Comparison of ENCODE assay signal across 8 cellular contexts in the genomic region with DNA sequence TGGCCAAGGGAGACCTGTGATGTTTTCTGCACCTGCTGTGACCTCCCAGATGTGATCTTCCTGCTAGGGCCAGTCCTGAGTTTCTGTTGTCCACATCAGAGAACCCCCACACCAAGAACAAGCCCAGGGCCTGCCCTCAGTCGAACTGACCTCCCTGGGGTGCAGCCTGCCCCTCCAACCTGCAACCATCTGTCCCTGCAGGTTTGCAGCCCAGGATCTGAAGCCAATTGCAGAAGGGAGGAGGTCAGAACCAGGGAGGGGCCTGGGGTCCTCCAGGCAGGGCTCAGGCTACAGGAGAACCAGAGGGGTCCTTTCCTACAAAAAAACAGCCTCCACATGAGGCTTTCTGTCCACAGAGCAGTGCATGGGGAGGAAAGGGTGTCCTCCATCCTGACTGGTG. TPM values are rescaled to one million over a fixed set of nuclear protein-coding genes. Genes with fewer than 3 reads are reported as not detected.
A peak's percentile ranks its signal among the peaks of the same experiment; 100 is the strongest.
DNase-seq lines count a peak whose midpoint lies in the region; ATAC-seq and TF ChIP-seq lines count a peak whose summit lies in the region.

No MANE protein-coding gene starts in this region.

- CTCF ChIA-PET in Calu3 (lab: Charles Lee), result no interaction called here

- no TSS peak for BruUV-seq in Calu3 (replicated peaks; lab: Mats Ljungman, UMichigan)

- H3K79me2 ChIP-seq in OCI-LY3 (ENCODE audit: low read length), result no peaks in the 10 kb centered on the region

- peak overlapping the region; percentile 95 for H3K4me2 ChIP-seq in OCI-LY3 (ENCODE audit: low read length)

- H3K36me3 Mint-ChIP-seq in Calu3 (ENCODE audit: insufficient read depth, unreplicated experiment) (peaks cover 41% of the 10 kb centered on the region), progenitor cell of endocrine pancreas (ENCODE audit: insufficient read depth) (peaks cover 7% of the 10 kb centered on the region)

- H3K4me3 Mint-ChIP-seq in Calu3 (ENCODE audit: low read depth, unreplicated experiment), result peak overlapping the region; percentile 77
- H3K4me3 Mint-ChIP-seq in progenitor cell of endocrine pancreas (ENCODE audit: low read depth), result peak overlapping the region; percentile 70

- H3K4me1 Mint-ChIP-seq in Calu3 (ENCODE audit: low read depth, unreplicated experiment), result peaks cover 19% of the 10 kb centered on the region
- H3K4me1 Mint-ChIP-seq in progenitor cell of endocrine pancreas (ENCODE audit: low read depth), result peaks cover 16% of the 10 kb centered on the region

- H3K27ac Mint-ChIP-seq in Calu3 (ENCODE audit: unreplicated experiment), result no peak overlapping the region
- H3K27ac Mint-ChIP-seq in progenitor cell of endocrine pancreas, result no peak overlapping the region

- H3K9ac ChIP-seq in OCI-LY3 (ENCODE audit: low read length), result peak overlapping the region; percentile 52

- DNase-seq in Calu3 (no peak), epithelial cell of esophagus (ENCODE audit: low read depth) (no peak), progenitor cell of endocrine pancreas (ENCODE audit: low spot score, unreplicated experiment) (no peak), AML-193 (lab: John Stamatoyannopoulos, UW) (no peak), SW 1271 (lab: John Stamatoyannopoulos, UW) (no peak), NCI-H2171 (lab: John Stamatoyannopoulos, UW) (no peak)

- H3K27me3 Mint-ChIP-seq in Calu3 (ENCODE audit: unreplicated experiment) (no peaks in the 10 kb centered on the region), progenitor cell of endocrine pancreas (peaks cover 10% of the 10 kb centered on the region)

- H3K27ac ChIP-seq in OCI-LY3 (ENCODE audit: low read length), result no peak overlapping the region

- H3K27me3 ChIP-seq in OCI-LY3 (ENCODE audit: low read depth, low read length), result no peaks in the 10 kb centered on the region

- peaks cover 13% of the 10 kb centered on the region for H3K36me3 ChIP-seq in OCI-LY3 (replicated peaks; ENCODE audit: low read depth, low read length)

- TF ChIP-seq CTCF in Calu3 (IDR thresholded peaks at IDR 0.05; ENCODE audit: unreplicated experiment) (no peak), OCI-LY3 (IDR thresholded peaks at IDR 0.05; ENCODE audit: low read depth, low read length) (no peak), epithelial cell of esophagus (IDR thresholded peaks at IDR 0.05; ENCODE audit: insufficient read depth, low read depth, low read length, missing control alignments) (no peak), progenitor cell of endocrine pancreas (IDR thresholded peaks at IDR 0.05; ENCODE audit: unreplicated experiment) (no peak)

- H2AFZ ChIP-seq in OCI-LY3 (ENCODE audit: low read depth, low read length), result no peak overlapping the region

- H3K9me3 Mint-ChIP-seq in Calu3 (ENCODE audit: low read depth, unreplicated experiment) (no peaks in the 10 kb centered on the region), progenitor cell of endocrine pancreas (ENCODE audit: low read depth) (no peaks in the 10 kb centered on the region)

- H3K4me3 ChIP-seq in OCI-LY3 (ENCODE audit: low read length), result peak overlapping the region; percentile 94
- H3K4me3 ChIP-seq in epithelial cell of esophagus (ENCODE audit: low read length), result peak overlapping the region; percentile 77

- ATAC-seq in HG02981 (IDR thresholded peaks at IDR 0.05; ENCODE audit: unreplicated experiment), result no peak

- H4K20me1 ChIP-seq in OCI-LY3 (ENCODE audit: insufficient read depth, low read length), result no peaks in the 10 kb centered on the region

- intact Hi-C loops in Calu3 (cut with micrococcal nuclease; ENCODE audit: unreplicated experiment), result no loop called here

- H3K4me1 ChIP-seq in OCI-LY3 (ENCODE audit: low read length), result peaks cover 19% of the 10 kb centered on the region

- H3K9me3 ChIP-seq in OCI-LY3 (ENCODE audit: insufficient read depth, low read length), result no peaks in the 10 kb centered on the region

RNA-seq across cellular contexts. Expression of a gene that starts 0.8 kb away (rescaled TPM):
- total RNA-seq in Calu3 (2022) (9.5 and 10.6 TPM in 2 replicates), progenitor cell of endocrine pancreas (18.5 and 22.6 TPM in 2 replicates)

RNA-seq across cellular contexts. Expression of a gene that starts 8.2 kb away (rescaled TPM):
- total RNA-seq in Calu3 (2022) (72.2 and 74.9 TPM in 2 replicates), progenitor cell of endocrine pancreas (77.0 and 78.1 TPM in 2 replicates)

RNA-seq across cellular contexts. Expression of a gene that starts 8.4 kb away (rescaled TPM):
- total RNA-seq in Calu3 (2022), result 41.7 and 45.7 TPM in 2 replicates
- 34.2 and 37.5 TPM in 2 replicates for total RNA-seq in progenitor cell of endocrine pancreas

RNA-seq across cellular contexts. Expression of a gene that starts 24.1 kb away (rescaled TPM):
- total RNA-seq in Calu3 (2022), result 41.2 and 41.8 TPM in 2 replicates
- total RNA-seq in progenitor cell of endocrine pancreas, result 7.0 and 7.7 TPM in 2 replicates

RNA-seq across cellular contexts. Expression of a gene that starts 32.1 kb away (rescaled TPM):
- total RNA-seq in Calu3 (2022) (0.45 and 11.0 TPM in 2 replicates), progenitor cell of endocrine pancreas (2.5 and 6.1 TPM in 2 replicates)
